In the genomic region with DNA sequence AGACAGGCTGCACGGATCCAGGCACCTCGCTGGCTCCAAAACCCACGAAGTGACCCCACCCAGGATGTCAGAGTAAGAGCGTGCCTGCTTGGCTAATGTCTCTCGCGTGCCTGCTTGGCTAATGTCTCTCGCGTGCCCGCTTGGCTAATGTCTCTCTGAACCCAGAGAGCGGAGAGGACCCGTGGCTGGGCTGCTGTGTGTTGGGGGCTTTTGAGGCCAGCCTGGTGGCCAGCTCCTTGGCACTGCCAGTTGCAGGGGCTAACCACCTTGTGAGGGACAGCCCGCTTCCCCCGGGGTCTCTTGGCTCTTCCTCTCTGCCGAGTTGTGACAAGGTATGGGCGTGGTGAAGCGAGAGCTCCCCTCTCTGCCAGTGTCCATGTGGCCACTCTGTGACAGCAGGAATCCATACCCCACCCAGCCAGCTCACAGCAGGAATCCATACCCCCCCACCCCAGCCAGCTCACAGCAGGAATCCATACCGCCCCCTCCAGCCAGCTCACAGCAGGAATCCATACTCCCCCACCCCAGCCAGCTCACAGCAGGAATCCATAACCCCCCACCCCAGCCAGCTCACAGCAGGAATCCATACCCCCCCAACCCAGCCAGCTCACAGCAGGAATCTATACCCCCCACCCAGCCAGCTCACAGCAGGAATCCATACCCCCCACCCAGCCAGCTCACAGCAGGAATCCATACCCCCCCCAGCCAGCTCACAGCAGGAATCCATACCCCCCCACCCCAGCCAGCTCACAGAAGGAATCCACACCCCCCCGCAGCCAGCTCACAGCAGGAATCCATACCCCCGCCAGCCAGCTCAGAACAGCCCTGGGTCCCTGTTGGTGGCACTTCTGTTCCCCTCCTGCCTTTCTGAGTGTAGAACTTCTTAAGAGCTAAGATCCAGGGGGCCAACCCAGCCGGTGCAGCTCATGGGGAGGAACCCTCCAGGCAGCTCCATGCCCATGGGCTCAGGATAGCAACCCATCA, we compare ENCODE assay signal across 18 cellular contexts. TPM values are rescaled to one million over a fixed set of nuclear protein-coding genes. Genes with fewer than 3 reads are reported as not detected.
DNase-seq lines count a peak whose midpoint lies in the region; ATAC-seq, FAIRE-seq and TF ChIP-seq lines count a peak whose summit lies in the region.
"Had no signal": no experiment of that assay in that cellular context is flagged by ENCODE, and none has a peak within 500 bp of the region (broad histone marks: within the 10 kb centered on the region; RNA-seq: fewer than 3 reads in every experiment).

No MANE protein-coding gene starts in this region.

- H2BK5ac ChIP-seq in H1 (ENCODE audit: low read depth, low read length), result no peak overlapping the region

- no peak for ATAC-seq in left lobe of liver
- no peak for ATAC-seq in upper lobe of right lung
- ATAC-seq in T-helper 17 cell, result no peak
- ATAC-seq in GM21381 (IDR thresholded peaks at IDR 0.05; ENCODE audit: unreplicated experiment), result no peak
- ATAC-seq: foreskin keratinocyte had no signal

- H4K91ac ChIP-seq in H1 (replicated peaks; ENCODE audit: insufficient read length, low read length), result no peak overlapping the region

- no peaks in the 10 kb centered on the region for H3K79me1 ChIP-seq in H1 (ENCODE audit: low read depth, low read length)

- no peak overlapping the region for H2BK120ac ChIP-seq in H1 (replicated peaks; ENCODE audit: low read depth, low read length)

- TF ChIP-seq EP300 in H1 (IDR thresholded peaks at IDR 0.05; ENCODE audit: borderline replicate concordance in 1 of 2, low read depth in 2 of 2, low read length in 2 of 2), result no peak

- H3K56ac ChIP-seq in H1 (replicated peaks; ENCODE audit: insufficient read length, low read depth, low read length), result no peak overlapping the region

- H3K36me3 ChIP-seq in HEK293 (ENCODE audit: control insufficient read depth in 2 of 2, insufficient read depth in 1 of 2, low read length in 2 of 2) (no peaks in the 10 kb centered on the region), H1 (ENCODE audit: control insufficient read depth in 2 of 4, insufficient read depth in 4 of 4, low read length in 3 of 4) (no peaks in the 10 kb centered on the region), upper lobe of right lung (no peaks in the 10 kb centered on the region)
- H3K36me3 ChIP-seq: Peyer's patch, stomach, uterus had no signal

- no peak overlapping the region for H2AFZ ChIP-seq in H1 (ENCODE audit: low read length)

- H3K27me3 ChIP-seq in H1 (replicated peaks in 1 of 4; ENCODE audit: control insufficient read depth in 3 of 4, extremely low read depth in 1 of 4, insufficient read depth in 3 of 4, low read length in 3 of 4), result no peaks in the 10 kb centered on the region; a peak in 1 of 7 replicates
- no peaks in the 10 kb centered on the region for H3K27me3 ChIP-seq in upper lobe of right lung
- H3K27me3 ChIP-seq: Peyer's patch, stomach, uterus had no signal

- no peak overlapping the region for H3K18ac ChIP-seq in H1 (ENCODE audit: extremely low read depth, low read length)

- no peaks in the 10 kb centered on the region for H3K23me2 ChIP-seq in H1 (ENCODE audit: low read depth, low read length)

- intact Hi-C loops in upper lobe of right lung (cut with DNase I), result no loop called here

- no peak overlapping the region for H3K4me2 ChIP-seq in H1 (ENCODE audit: insufficient read depth in 1 of 2, low read depth in 2 of 2, low read length in 2 of 2)

- no peak overlapping the region for H3K14ac ChIP-seq in H1 (ENCODE audit: insufficient read length)

- H3K9me3 ChIP-seq in HEK293 (ENCODE audit: control insufficient read depth, insufficient read depth, low read depth, low read length) (no peaks in the 10 kb centered on the region), H1 (ENCODE audit: insufficient read depth in 2 of 2, low read depth in 1 of 2, low read length in 1 of 2) (no peaks in the 10 kb centered on the region), upper lobe of right lung (no peaks in the 10 kb centered on the region), T-helper 17 cell (ENCODE audit: control insufficient read depth, low read length, poor library complexity, severe bottlenecking) (no peaks in the 10 kb centered on the region)
- H3K9me3 ChIP-seq: Peyer's patch, stomach, uterus had no signal

- no peaks in the 10 kb centered on the region for H3K79me2 ChIP-seq in H1 (ENCODE audit: control insufficient read depth in 1 of 2, insufficient read depth in 2 of 2, low read length in 2 of 2)

- no peak for FAIRE-seq in H1 (lab: Jason Lieb, UNC)

- CTCF ChIA-PET in HEK293 (lab: Yijun Ruan, JAX), result interaction anchor here (0.6 to 0.7 kb wide), 2 partner anchors 147 to 380 kb away, joined by 3 read pairs; no protein-coding TSS in a partner anchor
- CTCF ChIA-PET in H1 (lab: Charles Lee; ENCODE audit: partially characterized antibody), result interaction anchor here (0.9 to 1.6 kb wide), 4 partner anchors 13 to 147 kb away, joined by 3 to 4 read pairs (median 4); no protein-coding TSS in a partner anchor

- peak overlapping the region; percentile 29; the same call in 1 of the 2 replicates for H2BK15ac ChIP-seq in H1 (ENCODE audit: low read length)

- H3K27ac ChIP-seq in HEK293 (ENCODE audit: extremely low read depth, low read depth, low read length) (no peak overlapping the region), H1 (ENCODE audit: low read depth, low read length) (no peak overlapping the region), upper lobe of right lung (no peak overlapping the region)
- H3K27ac ChIP-seq: foreskin keratinocyte, Peyer's patch, uterus had no signal

- H4K8ac ChIP-seq in H1 (ENCODE audit: extremely low read depth, insufficient read depth, low read length), result no peak overlapping the region

- no peak for TF ChIP-seq CTCF in HEK293 (tag by site-specific recombination; IDR thresholded peaks at IDR 0.05)
- TF ChIP-seq CTCF in H1 (IDR thresholded peaks at IDR 0.05; ENCODE audit: control extremely low read depth in 1 of 3, insufficient read depth in 1 of 3, low read depth in 1 of 3, low read length in 3 of 3), result no peak
- no peak for TF ChIP-seq CTCF in upper lobe of right lung (IDR thresholded peaks at IDR 0.05)

- H3K4me1 ChIP-seq in HEK293 (ENCODE audit: control insufficient read depth, insufficient read depth, low read length), result no peaks in the 10 kb centered on the region
- peaks cover 0 to 15% (median 10%) of the 10 kb centered on the region in 4 experiments; a peak in 6 of 7 replicates for H3K4me1 ChIP-seq in H1 (replicated peaks in 1 of 4; ENCODE audit: control insufficient read depth in 3 of 4, insufficient read depth in 4 of 4, low read length in 3 of 4)
- H3K4me1 ChIP-seq in upper lobe of right lung, result peaks cover 3% of the 10 kb centered on the region
- H3K4me1 ChIP-seq: foreskin keratinocyte had no signal

- H3K4me3 ChIP-seq in HEK293 (ENCODE audit: low read depth, low read length) (no peak overlapping the region), H1 (ENCODE audit: extremely low read depth in 1 of 4, insufficient read depth in 2 of 4, low read depth in 3 of 4, low read length in 4 of 4) (no peak overlapping the region), upper lobe of right lung (no peak overlapping the region)
- H3K4me3 ChIP-seq: Peyer's patch, stomach, uterus had no signal

- POLR2A ChIA-PET in HEK293 (lab: Yijun Ruan, JAX), result interaction anchor here (0.6 to 1.3 kb wide), 3 partner anchors 10 to 147 kb away, joined by 3 to 7 read pairs (median 5); no protein-coding TSS in a partner anchor
- POLR2A ChIA-PET in H1 (lab: Charles Lee; ENCODE audit: partially characterized antibody), result interaction anchor here (0.8 kb wide), 1 partner anchor 182 kb away, joined by 3 read pairs; the partner anchor contains the start of gene WDR5

- H4K5ac ChIP-seq in H1 (ENCODE audit: insufficient read length, low read depth, low read length), result no peak overlapping the region

- no peak overlapping the region for H2BK20ac ChIP-seq in H1 (ENCODE audit: low read length)

- no peaks in the 10 kb centered on the region for H3K27me3 Mint-ChIP-seq in T-helper 17 cell
- H3K27me3 Mint-ChIP-seq: activated naive CD4-positive, alpha-beta T cell treated with anti-CD3 and anti-CD28 coated beads, Interleukin-2, amount 50 U/mL, for 24 hours had no signal

- no peak overlapping the region for H2AK5ac ChIP-seq in H1 (ENCODE audit: low read depth, low read length)

- H3K23ac ChIP-seq in H1 (ENCODE audit: insufficient read length), result no peak overlapping the region

- no peak overlapping the region for H3K4me3 Mint-ChIP-seq in T-helper 17 cell
- H3K4me3 Mint-ChIP-seq: activated naive CD4-positive, alpha-beta T cell treated with anti-CD3 and anti-CD28 coated beads, Interleukin-2, amount 50 U/mL, for 24 hours; effector memory CD8-positive, alpha-beta T cell; T-helper 1 cell treated with Interleukin-12 subunit alpha and Interleukin-12 subunit beta and Interleukin-4 antibody, amounts not matched to agents 30 μg/mL and 1 μg/mL, for 36 hours had no signal

- H3K36me3 Mint-ChIP-seq in T-helper 17 cell (ENCODE audit: low read depth), result no peaks in the 10 kb centered on the region
- H3K36me3 Mint-ChIP-seq: activated naive CD4-positive, alpha-beta T cell treated with anti-CD3 and anti-CD28 coated beads, Interleukin-2, amount 50 U/mL, for 24 hours had no signal

- H3K9ac ChIP-seq in H1 (replicated peaks in 1 of 4; ENCODE audit: extremely low read depth in 1 of 4, low read depth in 3 of 4, low read length in 3 of 4), result no peak overlapping the region

- H3K4me1 Mint-ChIP-seq in T-helper 17 cell, result no peaks in the 10 kb centered on the region
- H3K4me1 Mint-ChIP-seq: activated naive CD4-positive, alpha-beta T cell treated with anti-CD3 and anti-CD28 coated beads, Interleukin-2, amount 50 U/mL, for 24 hours had no signal

- H4K20me1 ChIP-seq in H1 (replicated peaks in 1 of 2; ENCODE audit: control insufficient read depth in 1 of 2, insufficient read depth in 2 of 2, low read length in 2 of 2), result peaks cover 0 to 2% of the 10 kb centered on the region in 2 experiments

- no peak for TF ChIP-seq RAD21 in H1 (IDR thresholded peaks at IDR 0.05 in 1 of 2, conservative IDR thresholded peaks at IDR 0.05 in 1 of 2; ENCODE audit: low read depth in 2 of 2, low read length in 2 of 2)

- no peak overlapping the region for H2BK12ac ChIP-seq in H1 (ENCODE audit: low read depth, low read length)

- H3K4ac ChIP-seq in H1 (replicated peaks; ENCODE audit: insufficient read length, low read depth, low read length), result no peak overlapping the region

- no peak for TF ChIP-seq POLR2A in H1 (IDR thresholded peaks at IDR 0.05; ENCODE audit: control extremely low read depth in 1 of 2, low read depth in 2 of 2, low read length in 2 of 2)

- 92% methylated on average over 17 of the region's 20 CpGs; no CpG with 5 or more reads in 1 of the 2 experiments for WGBS in H1 (ENCODE audit: extremely low coverage in 1 of 2, insufficient coverage in 1 of 2, insufficient read length in 1 of 2, insufficient replicate concordance in 2 of 2, low coverage in 1 of 2, low lambda C conversion rate in 2 of 2, missing lambda C conversion rate in 1 of 2), 2 experiments

- no peak overlapping the region for H3K27ac Mint-ChIP-seq in T-helper 17 cell
- H3K27ac Mint-ChIP-seq: T-helper 1 cell treated with Interleukin-12 subunit alpha and Interleukin-12 subunit beta and Interleukin-4 antibody, amounts not matched to agents 30 μg/mL and 1 μg/mL, for 36 hours had no signal

- DNase-seq in H1 (ENCODE audit: low read depth in 1 of 2, low spot score in 2 of 2) (no peak), left lobe of liver (ENCODE audit: low spot score) (peak; percentile 43), upper lobe of right lung (peak; percentile 47), T-helper 17 cell (no peak), kidney tubule cell (ENCODE audit: low spot score) (no peak)
- DNase-seq: central memory CD4-positive, alpha-beta T cell; effector memory CD8-positive, alpha-beta T cell; foreskin keratinocyte; NCI-H2029; NCI-H774; nucleus accumbens; stomach had no signal

RNA-seq across cellular contexts. Expression of gene RXRA, which starts 8.5 kb away (rescaled TPM):
- total RNA-seq in H1 (2021; fragmentation: NEBNext Ultra II Directional; extraction: Animal tissue kit (Norgen Biotek cat#: 25700)), result 28.1 and 29.4 TPM in 2 replicates
- 9.8 and 21.0 TPM in 2 replicates for polyA plus RNA-seq in H1 (2011; rRNA removed)
- 14.3 TPM for polyA plus RNA-seq in H1 (2011; cell fraction: cytosol; rRNA removed)
- 27.1 TPM for polyA plus RNA-seq in H1 (2011; cell fraction: nucleus; rRNA removed)
- 14.2 to 23.4 TPM (median 21.5 TPM) in 4 replicates for polyA plus RNA-seq in H1 (2012, experiment 1 of 2)
- polyA plus RNA-seq in H1 (2012, experiment 2 of 2), result 17.1 TPM
- 14.4 TPM for polyA plus RNA-seq in H1 (2013, experiment 1 of 2)
- 14.7 TPM for polyA plus RNA-seq in H1 (2013, experiment 2 of 2)
- polyA minus RNA-seq in H1 (2011; rRNA and poly(A)+ RNA removed), result 9.7 and 12.2 TPM in 2 replicates
- 14.5 TPM for polyA minus RNA-seq in H1 (2011; cell fraction: cytosol; rRNA and poly(A)+ RNA removed)
- 13.4 TPM for polyA minus RNA-seq in H1 (2011; cell fraction: nucleus; rRNA and poly(A)+ RNA removed)
- 163 TPM for total RNA-seq in left lobe of liver
- total RNA-seq in upper lobe of right lung, result 80.6 TPM
- total RNA-seq in T-helper 17 cell, result 10 to 100 TPM in 1 of 2 donors, 1 to 10 TPM in 1; 7.5 to 10.6 TPM

Comparison
In these comparisons a context has a peak if more than half of its experiments do, and no peak if none do; other contexts are left out.
1. DNase-seq: peak in left lobe of liver (single experiment) and upper lobe of right lung (single experiment); none in H1 (0 of 2), T-helper 17 cell (0 of 3) and kidney tubule cell (single experiment).